1 cellular context compared by ENCODE assay signal in the genomic region with DNA sequence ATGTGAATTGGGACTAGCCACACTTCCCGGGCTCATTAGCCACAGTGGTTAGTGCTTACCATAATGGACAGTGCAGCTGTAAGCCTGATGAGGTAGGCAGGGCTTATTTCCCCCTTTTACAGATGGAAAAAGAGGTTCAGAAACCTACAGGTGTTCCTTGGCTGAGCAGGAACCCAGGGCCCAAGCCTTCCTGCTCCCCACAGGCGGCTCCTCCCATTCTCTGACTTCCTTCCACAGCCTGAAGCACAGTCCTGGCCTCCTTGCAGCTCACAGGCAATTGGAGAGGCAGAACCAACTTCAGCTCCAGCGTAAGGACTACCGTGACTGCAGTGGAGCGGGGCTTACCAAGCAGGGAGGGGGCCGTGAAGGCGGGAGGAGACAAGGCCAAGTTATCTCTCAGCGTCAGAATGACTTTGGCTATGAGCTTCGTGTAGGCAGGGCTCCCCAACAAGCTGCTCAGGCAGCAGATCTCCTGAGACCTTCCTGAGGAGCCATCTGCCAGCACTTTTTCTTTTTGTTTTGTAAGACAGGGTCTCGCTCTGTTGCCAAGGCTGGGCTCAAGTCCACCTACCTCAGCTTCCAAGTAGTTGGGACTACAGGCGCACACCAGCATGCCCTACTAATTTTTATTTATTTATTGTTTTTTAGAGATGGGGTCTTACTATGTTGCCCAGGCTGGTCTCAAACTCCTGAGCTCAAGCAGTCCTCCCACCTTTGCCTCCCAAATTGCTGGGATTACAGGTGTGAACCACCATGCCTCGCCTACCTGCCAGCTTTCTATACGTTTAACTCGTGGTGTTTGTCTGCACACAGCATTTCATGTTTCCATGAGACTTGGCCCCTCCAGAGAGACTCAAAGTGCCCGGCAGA.
TF ChIP-seq lines count a peak whose summit lies in the region.

No MANE protein-coding gene starts in this region.

TF ChIP-seq in K562, 482 proteins besides CTCF, POLR2A, EP300 and RAD21 (continued from another document):
- TF ChIP-seq, protein P1, sequence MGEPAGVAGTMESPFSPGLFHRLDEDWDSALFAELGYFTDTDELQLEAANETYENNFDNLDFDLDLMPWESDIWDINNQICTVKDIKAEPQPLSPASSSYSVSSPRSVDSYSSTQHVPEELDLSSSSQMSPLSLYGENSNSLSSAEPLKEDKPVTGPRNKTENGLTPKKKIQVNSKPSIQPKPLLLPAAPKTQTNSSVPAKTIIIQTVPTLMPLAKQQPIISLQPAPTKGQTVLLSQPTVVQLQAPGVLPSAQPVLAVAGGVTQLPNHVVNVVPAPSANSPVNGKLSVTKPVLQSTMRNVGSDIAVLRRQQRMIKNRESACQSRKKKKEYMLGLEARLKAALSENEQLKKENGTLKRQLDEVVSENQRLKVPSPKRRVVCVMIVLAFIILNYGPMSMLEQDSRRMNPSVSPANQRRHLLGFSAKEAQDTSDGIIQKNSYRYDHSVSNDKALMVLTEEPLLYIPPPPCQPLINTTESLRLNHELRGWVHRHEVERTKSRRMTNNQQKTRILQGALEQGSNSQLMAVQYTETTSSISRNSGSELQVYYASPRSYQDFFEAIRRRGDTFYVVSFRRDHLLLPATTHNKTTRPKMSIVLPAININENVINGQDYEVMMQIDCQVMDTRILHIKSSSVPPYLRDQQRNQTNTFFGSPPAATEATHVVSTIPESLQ (CRISPR knock-in tag; IDR thresholded peaks at IDR 0.05) = no peak
- TF ChIP-seq TRIM24 (IDR thresholded peaks at IDR 0.05) (no peak; a peak in 1 of 4 replicates), ATF1 (CRISPR knock-in tag; IDR thresholded peaks at IDR 0.05) (no peak), ATF1 (tag; IDR thresholded peaks at IDR 0.05) (peak; percentile 80), SMAD1 (IDR thresholded peaks at IDR 0.05; ENCODE audit: low read depth, low read length, partially characterized antibody) (no peak), RBM17 (IDR thresholded peaks at IDR 0.05; ENCODE audit: borderline replicate concordance, low read depth, low read length) (no peak), PHF8 (IDR thresholded peaks at IDR 0.05; ENCODE audit: borderline replicate concordance, low read length) (peak; percentile 37; the same call in 1 of the 2 replicates), FOXP1 (CRISPR knock-in tag; IDR thresholded peaks at IDR 0.05) (0 out of 2 replicates have a peak, but pooled peaks have one; percentile 45), POLR2G (IDR thresholded peaks at IDR 0.05; ENCODE audit: low read depth, low read length) (peak; percentile 61), ATF7 (IDR thresholded peaks at IDR 0.05) (peak; percentile 52; the same call in 1 of the 2 replicates), ZBTB1 (CRISPR knock-in tag; IDR thresholded peaks at IDR 0.05; ENCODE audit: borderline replicate concordance, low read depth) (no peak)
- TF ChIP-seq, protein P2, sequence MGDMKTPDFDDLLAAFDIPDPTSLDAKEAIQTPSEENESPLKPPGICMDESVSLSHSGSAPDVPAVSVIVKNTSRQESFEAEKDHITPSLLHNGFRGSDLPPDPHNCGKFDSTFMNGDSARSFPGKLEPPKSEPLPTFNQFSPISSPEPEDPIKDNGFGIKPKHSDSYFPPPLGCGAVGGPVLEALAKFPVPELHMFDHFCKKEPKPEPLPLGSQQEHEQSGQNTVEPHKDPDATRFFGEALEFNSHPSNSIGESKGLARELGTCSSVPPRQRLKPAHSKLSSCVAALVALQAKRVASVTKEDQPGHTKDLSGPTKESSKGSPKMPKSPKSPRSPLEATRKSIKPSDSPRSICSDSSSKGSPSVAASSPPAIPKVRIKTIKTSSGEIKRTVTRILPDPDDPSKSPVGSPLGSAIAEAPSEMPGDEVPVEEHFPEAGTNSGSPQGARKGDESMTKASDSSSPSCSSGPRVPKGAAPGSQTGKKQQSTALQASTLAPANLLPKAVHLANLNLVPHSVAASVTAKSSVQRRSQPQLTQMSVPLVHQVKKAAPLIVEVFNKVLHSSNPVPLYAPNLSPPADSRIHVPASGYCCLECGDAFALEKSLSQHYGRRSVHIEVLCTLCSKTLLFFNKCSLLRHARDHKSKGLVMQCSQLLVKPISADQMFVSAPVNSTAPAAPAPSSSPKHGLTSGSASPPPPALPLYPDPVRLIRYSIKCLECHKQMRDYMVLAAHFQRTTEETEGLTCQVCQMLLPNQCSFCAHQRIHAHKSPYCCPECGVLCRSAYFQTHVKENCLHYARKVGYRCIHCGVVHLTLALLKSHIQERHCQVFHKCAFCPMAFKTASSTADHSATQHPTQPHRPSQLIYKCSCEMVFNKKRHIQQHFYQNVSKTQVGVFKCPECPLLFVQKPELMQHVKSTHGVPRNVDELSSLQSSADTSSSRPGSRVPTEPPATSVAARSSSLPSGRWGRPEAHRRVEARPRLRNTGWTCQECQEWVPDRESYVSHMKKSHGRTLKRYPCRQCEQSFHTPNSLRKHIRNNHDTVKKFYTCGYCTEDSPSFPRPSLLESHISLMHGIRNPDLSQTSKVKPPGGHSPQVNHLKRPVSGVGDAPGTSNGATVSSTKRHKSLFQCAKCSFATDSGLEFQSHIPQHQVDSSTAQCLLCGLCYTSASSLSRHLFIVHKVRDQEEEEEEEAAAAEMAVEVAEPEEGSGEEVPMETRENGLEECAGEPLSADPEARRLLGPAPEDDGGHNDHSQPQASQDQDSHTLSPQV (IDR thresholded peaks at IDR 0.05) = peak; percentile 93; the same call in 1 of the 2 replicates
- TF ChIP-seq, protein P3, sequence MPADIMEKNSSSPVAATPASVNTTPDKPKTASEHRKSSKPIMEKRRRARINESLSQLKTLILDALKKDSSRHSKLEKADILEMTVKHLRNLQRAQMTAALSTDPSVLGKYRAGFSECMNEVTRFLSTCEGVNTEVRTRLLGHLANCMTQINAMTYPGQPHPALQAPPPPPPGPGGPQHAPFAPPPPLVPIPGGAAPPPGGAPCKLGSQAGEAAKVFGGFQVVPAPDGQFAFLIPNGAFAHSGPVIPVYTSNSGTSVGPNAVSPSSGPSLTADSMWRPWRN (IDR thresholded peaks at IDR 0.05; ENCODE audit: low read depth) = no peak
